In the genomic region with DNA sequence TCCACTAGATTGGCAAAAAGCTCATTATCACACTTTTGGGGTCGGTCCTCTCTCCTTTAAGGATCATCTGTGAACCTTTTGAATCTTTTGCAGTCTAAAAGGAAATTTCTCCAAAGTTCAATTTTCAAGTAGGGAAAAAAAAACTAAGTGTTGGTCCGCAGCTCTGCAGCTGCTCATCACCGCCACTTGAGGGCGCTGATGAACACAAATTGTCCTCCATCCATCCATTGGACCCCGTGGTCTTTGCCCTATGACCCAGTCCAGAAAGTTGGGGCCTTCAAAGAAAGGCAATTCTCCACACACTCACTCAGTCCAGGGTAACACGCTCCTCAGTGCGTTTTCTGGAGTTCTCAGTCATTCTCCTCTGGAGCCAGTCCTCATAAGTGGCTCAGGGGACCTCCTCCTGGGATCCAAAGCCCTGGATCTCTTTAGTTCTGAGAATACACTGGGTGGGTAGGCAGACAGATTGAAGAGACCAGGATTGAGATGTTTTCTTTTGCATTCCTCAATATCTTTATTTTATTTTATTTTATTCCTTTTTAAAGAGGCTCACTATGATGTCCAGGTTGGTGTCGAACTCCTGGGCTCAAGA, we compare ENCODE assay signal across 12 cellular contexts.
DNase-seq lines count a peak whose midpoint lies in the region; ATAC-seq and TF ChIP-seq lines count a peak whose summit lies in the region.
"Had no signal": no experiment of that assay in that cellular context is flagged by ENCODE, and none has a peak within 500 bp of the region (broad histone marks: within the 10 kb centered on the region; RNA-seq: fewer than 3 reads in every experiment).

No MANE protein-coding gene starts in this region.

- no peaks in the 10 kb centered on the region for H3K4me1 ChIP-seq in mucosa of descending colon (ENCODE audit: low read depth)
- H3K4me1 ChIP-seq: stomach had no signal

- H3K36me3 ChIP-seq in BJ (ENCODE audit: control insufficient read depth, insufficient read depth, low read length) (no peaks in the 10 kb centered on the region), mucosa of descending colon (ENCODE audit: low read depth) (no peaks in the 10 kb centered on the region)
- H3K36me3 ChIP-seq: stomach had no signal

- DNase-seq in BJ (ENCODE audit: low read depth) (no peak), GM19240 (ENCODE audit: insufficient read length, low spot score) (peak; percentile 36), left kidney (ENCODE audit: low read depth, low spot score) (peak; percentile 31), LoVo (ENCODE audit: low spot score) (no peak), mucosa of descending colon (no peak), cerebellum (ENCODE audit: low spot score) (no peak)
- DNase-seq: activated naive CD8-positive, alpha-beta T cell treated with anti-CD3 and anti-CD28 coated beads, Interleukin-2, amount 10 ng/mL, durations not matched to agents 7 days and 5 days; naive thymus-derived CD8-positive, alpha-beta T cell; NCI-H226; stomach had no signal

- TF ChIP-seq CTCF in BJ (IDR thresholded peaks at IDR 0.05; ENCODE audit: insufficient read depth, low read depth, low read length): peak; percentile 48
- peak; percentile 75 for TF ChIP-seq CTCF in VCaP (conservative IDR thresholded peaks at IDR 0.05)
- TF ChIP-seq CTCF in mucosa of descending colon (IDR thresholded peaks at IDR 0.05): no peak

- POLR2A ChIA-PET in BJ (lab: Charles Lee): no interaction called here

- ATAC-seq in mucosa of descending colon: no peak
- no peak for ATAC-seq in HG02588 (IDR thresholded peaks at IDR 0.05; ENCODE audit: unreplicated experiment)
- ATAC-seq: naive thymus-derived CD8-positive, alpha-beta T cell had no signal

- intact Hi-C loops in mucosa of descending colon (cut with DNase I, micrococcal nuclease): loop anchor here in 1 of 2 donors (10.0 kb wide), 1 partner anchor 1201 kb away; no protein-coding TSS in a partner anchor

- CTCF ChIA-PET in BJ (lab: Yijun Ruan, JAX): interaction anchor here (0.5 to 1.8 kb wide), 5 partner anchors 9 to 1210 kb away, joined by 3 to 5 read pairs (median 3); no protein-coding TSS in a partner anchor

- no peaks in the 10 kb centered on the region for H3K9me3 ChIP-seq in mucosa of descending colon
- H3K9me3 ChIP-seq: stomach had no signal

- no peaks in the 10 kb centered on the region for H3K27me3 ChIP-seq in BJ (ENCODE audit: control insufficient read depth, insufficient read depth, low read length)
- H3K27me3 ChIP-seq: stomach had no signal

- no peak overlapping the region for H3K27ac ChIP-seq in VCaP
- H3K27ac ChIP-seq: stomach had no signal

- H3K4me3 ChIP-seq in BJ (ENCODE audit: low read depth, low read length): no peak overlapping the region
- no peak overlapping the region for H3K4me3 ChIP-seq in mucosa of descending colon
- H3K4me3 ChIP-seq: stomach had no signal

Comparison
In these comparisons a context has a peak if more than half of its experiments do, and no peak if none do; other contexts are left out.
1. DNase-seq: peak in GM19240 (single experiment) and left kidney (single experiment); none in BJ (single experiment), LoVo (single experiment), mucosa of descending colon (0 of 3) and cerebellum (single experiment).